In the genomic region with DNA sequence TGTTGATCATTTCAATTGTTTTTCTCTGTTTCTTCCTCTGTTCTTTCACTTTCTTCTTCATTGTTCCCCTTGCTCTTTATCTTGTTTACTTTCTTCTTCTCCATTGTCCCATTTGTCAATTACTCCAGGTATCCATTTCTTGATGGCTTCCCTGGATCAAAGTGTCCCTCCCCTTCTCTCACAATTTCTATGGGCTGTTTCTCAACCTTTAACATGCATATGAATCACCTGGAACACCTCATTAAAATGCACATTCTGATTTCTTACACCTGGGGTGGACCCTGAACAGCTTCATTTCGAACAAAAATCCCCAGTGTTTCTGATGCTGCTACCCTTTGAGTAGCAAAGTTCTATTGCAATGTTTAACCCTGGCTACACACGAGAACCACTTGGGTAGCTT, we compare ENCODE assay signal across 1 cellular context.
TF ChIP-seq lines count a peak whose summit lies in the region.

No MANE protein-coding gene starts in this region.

TF ChIP-seq in H1, 55 proteins besides CTCF, POLR2A, EP300 and RAD21:
- TF ChIP-seq YY1 (IDR thresholded peaks at IDR 0.05; ENCODE audit: low read depth, low read length) = no peak
- 0 out of 2 replicates have a peak, but pooled peaks have one; percentile 57 for TF ChIP-seq POU5F1 (IDR thresholded peaks at IDR 0.05; ENCODE audit: low read depth, low read length)
- TF ChIP-seq TBP (IDR thresholded peaks at IDR 0.05; ENCODE audit: low read depth, low read length) = no peak
- TF ChIP-seq KDM1A (IDR thresholded peaks at IDR 0.05; ENCODE audit: borderline replicate concordance, low read length) = no peak
- 0 out of 2 replicates have a peak, but pooled peaks have one; percentile 34 for TF ChIP-seq SP1 (IDR thresholded peaks at IDR 0.05; ENCODE audit: low read depth, low read length)
- TF ChIP-seq BCL11A (IDR thresholded peaks at IDR 0.05; ENCODE audit: low read depth in 2 of 2, low read length in 2 of 2) = no peak
- TF ChIP-seq NANOG (IDR thresholded peaks at IDR 0.05; ENCODE audit: insufficient read depth, low read depth, low read length, poor library complexity, severe bottlenecking) = peak; percentile 21
- TF ChIP-seq ZNF274 (IDR thresholded peaks at IDR 0.05; ENCODE audit: borderline replicate concordance, extremely low read depth, low read length) = no peak
- no peak for TF ChIP-seq BACH1 (IDR thresholded peaks at IDR 0.05; ENCODE audit: low read length)
- TF ChIP-seq NRF1 (IDR thresholded peaks at IDR 0.05; ENCODE audit: low read depth, low read length) = no peak
- TF ChIP-seq CTBP2 (IDR thresholded peaks at IDR 0.05; ENCODE audit: borderline replicate concordance, insufficient read depth, insufficient read length, low read length) = no peak
- TF ChIP-seq TAF7 (optimal IDR thresholded peaks at IDR 0.05; ENCODE audit: borderline replicate concordance, low read depth, low read length) = no peak
- TF ChIP-seq CHD1 (IDR thresholded peaks at IDR 0.05; ENCODE audit: low read depth, low read length) = no peak
- TF ChIP-seq MAFK (IDR thresholded peaks at IDR 0.05; ENCODE audit: low read depth, low read length) = no peak
- no peak for TF ChIP-seq JUND (IDR thresholded peaks at IDR 0.05; ENCODE audit: low read length)
- TF ChIP-seq POLR2AphosphoS5 (IDR thresholded peaks at IDR 0.05; ENCODE audit: low read depth, low read length) = no peak
- TF ChIP-seq, protein P1, sequence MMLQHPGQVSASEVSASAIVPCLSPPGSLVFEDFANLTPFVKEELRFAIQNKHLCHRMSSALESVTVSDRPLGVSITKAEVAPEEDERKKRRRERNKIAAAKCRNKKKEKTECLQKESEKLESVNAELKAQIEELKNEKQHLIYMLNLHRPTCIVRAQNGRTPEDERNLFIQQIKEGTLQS (IDR thresholded peaks at IDR 0.05; ENCODE audit: insufficient read depth, low read depth, low read length) = no peak
- TF ChIP-seq TCF12 (IDR thresholded peaks at IDR 0.05; ENCODE audit: low read depth, low read length) = peak; percentile 51; the same call in 1 of the 2 replicates
- peak; percentile 49 to 56; a peak in 1 of 4 replicates for TF ChIP-seq HDAC2 (IDR thresholded peaks at IDR 0.05; ENCODE audit: borderline replicate concordance in 1 of 2, low read depth in 2 of 2, low read length in 2 of 2)
- TF ChIP-seq SP2 (IDR thresholded peaks at IDR 0.05; ENCODE audit: low read length) = no peak
- no peak for TF ChIP-seq EGR1 (IDR thresholded peaks at IDR 0.05; ENCODE audit: borderline replicate concordance, low read depth, low read length)
- no peak for TF ChIP-seq CBX5 (IDR thresholded peaks at IDR 0.05; ENCODE audit: low read depth, low read length)
